8 cellular contexts compared by ENCODE assay signal in the genomic region with DNA sequence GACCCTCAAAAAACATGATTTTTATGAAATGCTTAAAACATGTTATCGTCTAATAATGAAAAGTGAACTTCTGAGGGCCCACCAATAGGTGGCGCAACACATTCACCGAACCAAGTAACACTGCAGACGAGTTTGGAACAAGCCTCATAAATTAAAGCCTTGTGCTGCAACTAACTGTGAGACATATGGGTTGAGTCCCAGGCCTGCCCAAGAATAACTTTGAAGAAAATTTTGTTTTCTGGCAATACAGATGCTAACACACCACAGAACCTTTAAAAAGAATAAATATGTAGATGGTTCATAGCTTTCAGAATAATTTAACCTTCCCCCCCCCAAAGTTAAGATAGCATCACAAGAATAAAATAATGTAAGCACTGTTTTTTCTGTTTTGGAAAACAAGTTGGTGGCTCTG.
DNase-seq lines count a peak whose midpoint lies in the region; ATAC-seq, FAIRE-seq and TF ChIP-seq lines count a peak whose summit lies in the region.

No MANE protein-coding gene starts in this region.

- no peaks in the 10 kb centered on the region for H3F3A ChIP-seq in SU-DHL-6 (ENCODE audit: insufficient read depth)

- intact Hi-C loops in spleen (cut with DNase I; ENCODE audit: low total_unique reads): no loop called here

- H3K9me3 ChIP-seq in SU-DHL-6 (ENCODE audit: insufficient read depth, low read length) (no peaks in the 10 kb centered on the region), spleen (no peaks in the 10 kb centered on the region)

- no peaks in the 10 kb centered on the region for H3K9me2 ChIP-seq in SU-DHL-6 (replicated peaks; ENCODE audit: insufficient read depth, low read length)

- no peaks in the 10 kb centered on the region for H3K79me2 ChIP-seq in SU-DHL-6 (ENCODE audit: insufficient read depth, low read length)

- no peak overlapping the region for H3K4me2 ChIP-seq in SU-DHL-6 (ENCODE audit: low read depth, low read length, poor library complexity, severe bottlenecking)

- H2AFZ ChIP-seq in SU-DHL-6 (ENCODE audit: low read depth, low read length, severe bottlenecking): no peak overlapping the region

- no peaks in the 10 kb centered on the region for H4K20me1 ChIP-seq in SU-DHL-6 (ENCODE audit: low read depth, low read length)

- in situ Hi-C loops in GM13976 (cut with MboI; ENCODE audit: low sequenced_read_pairs, unreplicated experiment): no loop called here

- no peak overlapping the region for H3K9ac ChIP-seq in SU-DHL-6 (ENCODE audit: low read length)

- H3K4me1 ChIP-seq in spleen: no peaks in the 10 kb centered on the region

- DNase-seq in GM13976 (ENCODE audit: low spot score) (peak; percentile 51), NCI-H1105 treated with DMSO at 0.1 percent for 48 hours (lab: John Stamatoyannopoulos, UW) (peak; percentile 76), anterior cingulate cortex (lab: John Stamatoyannopoulos, UW) (peak in 45 of 58 donors; percentile 1 to 73 (median 23)), hypothalamus (lab: John Stamatoyannopoulos, UW) (peak in 27 of 51 donors; percentile 2 to 60 (median 23)), spleen (no peak)

- ATAC-seq in GM19328 (IDR thresholded peaks at IDR 0.05; ENCODE audit: unreplicated experiment): no peak

- FAIRE-seq in A204.1 (lab: Jason Lieb, UNC): peak; percentile 85

- H3K36me3 ChIP-seq in SU-DHL-6 (ENCODE audit: low read length) (no peaks in the 10 kb centered on the region), spleen (no peaks in the 10 kb centered on the region)

- H3K27ac ChIP-seq in SU-DHL-6 (ENCODE audit: low read depth, low read length) (no peak overlapping the region), spleen (no peak overlapping the region)

- TF ChIP-seq POLR2A in spleen (IDR thresholded peaks at IDR 0.05): no peak

- TF ChIP-seq CTCF in GM13976 (IDR thresholded peaks at IDR 0.05; ENCODE audit: borderline replicate concordance, control extremely low read depth, extremely low read depth, insufficient read depth, missing control alignments): peak; percentile 72
- peak; percentile 93 for TF ChIP-seq CTCF in SU-DHL-6 (IDR thresholded peaks at IDR 0.05; ENCODE audit: insufficient read depth, low read length, poor library complexity, severe bottlenecking)
- TF ChIP-seq CTCF in spleen (IDR thresholded peaks at IDR 0.05 in 8 of 11, conservative IDR thresholded peaks at IDR 0.05 in 3 of 11): peak; percentile 33 to 83 (median 61)

- 1 to 3% (median 1%) methylated on average over 4 of the region's 4 CpGs for WGBS in spleen, 5 donors

- H3K27me3 ChIP-seq in SU-DHL-6 (ENCODE audit: low read length) (no peaks in the 10 kb centered on the region), spleen (replicated peaks in 1 of 7) (no peaks in the 10 kb centered on the region)

- H3K4me3 ChIP-seq in SU-DHL-6 (ENCODE audit: insufficient read depth, low read length, poor library complexity, severe bottlenecking) (no peak overlapping the region), spleen (no peak overlapping the region)
